ENCODE assay signal across 8 cellular contexts in genomic region chr9:125240649-125240999, GRCh38. TPM values are rescaled to one million over a fixed set of nuclear protein-coding genes. Genes with fewer than 3 reads are reported as not detected.
DNase-seq lines count a peak whose midpoint lies in the region; ATAC-seq lines count a peak whose summit lies in the region.

No MANE protein-coding gene starts in this region.

- H3K9me3 ChIP-seq in BLaER1 (no peaks in the 10 kb centered on the region), KOPT-K1 (ENCODE audit: insufficient read depth, low read length, poor library complexity, severe bottlenecking) (no peaks in the 10 kb centered on the region)

- H3K27ac Mint-ChIP-seq in activated naive CD4-positive, alpha-beta T cell treated with anti-CD3 and anti-CD28 coated beads for 36 hours: peak overlapping the region; percentile 99

- H3K9me3 Mint-ChIP-seq in activated naive CD4-positive, alpha-beta T cell treated with anti-CD3 and anti-CD28 coated beads for 36 hours: no peaks in the 10 kb centered on the region

- no peaks in the 10 kb centered on the region for H3K27me3 ChIP-seq in BLaER1

- intact Hi-C loops in activated naive CD4-positive, alpha-beta T cell treated with anti-CD3 and anti-CD28 coated beads for 36 hours (cut with micrococcal nuclease): loop anchor here (5.0 kb wide), 3 partner anchors 122 to 468 kb away; partner anchors contain the start of gene NR6A1
- intact Hi-C loops in left ventricle myocardium superior (cut with micrococcal nuclease): no loop called here

- H4K20me1 ChIP-seq in BLaER1: peaks cover 54% of the 10 kb centered on the region

- peak overlapping the region; percentile 82 for H3K4me3 ChIP-seq in BLaER1
- peak overlapping the region; percentile 94 for H3K4me3 ChIP-seq in skeletal muscle cell (ENCODE audit: low read depth, low read length)

- ATAC-seq in GM19397 (IDR thresholded peaks at IDR 0.05; ENCODE audit: unreplicated experiment) (peak; percentile 16), left ventricle myocardium superior (peak; percentile 5), GM18907 (IDR thresholded peaks at IDR 0.05; ENCODE audit: unreplicated experiment) (no peak), GM18870 (IDR thresholded peaks at IDR 0.05; ENCODE audit: unreplicated experiment) (no peak)

- peaks cover 43% of the 10 kb centered on the region for H3K36me3 ChIP-seq in BLaER1
- H3K36me3 ChIP-seq in KOPT-K1 (ENCODE audit: insufficient read depth, low read length): peaks cover 53% of the 10 kb centered on the region

- H3K27me3 Mint-ChIP-seq in activated naive CD4-positive, alpha-beta T cell treated with anti-CD3 and anti-CD28 coated beads for 36 hours (ENCODE audit: low read depth): peaks cover 2% of the 10 kb centered on the region

- peak overlapping the region; percentile 73 for H3K4me2 ChIP-seq in BLaER1

- peaks cover 61% of the 10 kb centered on the region for H3K36me3 Mint-ChIP-seq in activated naive CD4-positive, alpha-beta T cell treated with anti-CD3 and anti-CD28 coated beads for 36 hours (ENCODE audit: low read depth)

- peaks cover 50% of the 10 kb centered on the region for H3K4me1 Mint-ChIP-seq in activated naive CD4-positive, alpha-beta T cell treated with anti-CD3 and anti-CD28 coated beads for 36 hours (ENCODE audit: low read depth)

- peaks cover 49% of the 10 kb centered on the region for H3K4me1 ChIP-seq in BLaER1

- DNase-seq in activated naive CD4-positive, alpha-beta T cell treated with anti-CD3 and anti-CD28 coated beads for 36 hours: peak; percentile 56
- DNase-seq in left ventricle myocardium superior (no peak), skeletal muscle cell (ENCODE audit: low read depth) (no peak)

- H3K4me3 Mint-ChIP-seq in activated naive CD4-positive, alpha-beta T cell treated with anti-CD3 and anti-CD28 coated beads for 36 hours: peak overlapping the region; percentile 95

- peak overlapping the region; percentile 97 for H3K9ac ChIP-seq in BLaER1

- CTCF ChIA-PET in activated naive CD4-positive, alpha-beta T cell treated with anti-CD3 and anti-CD28 coated beads for 36 hours (lab: Charles Lee): no interaction called here

- H3K27ac ChIP-seq in BLaER1: peak overlapping the region; percentile 97
- peak overlapping the region; percentile 92 for H3K27ac ChIP-seq in KOPT-K1 (ENCODE audit: low read depth, low read length, poor library complexity, severe bottlenecking)

RNA-seq across cellular contexts. Expression of gene HSPA5, which starts 0.5 kb away (rescaled TPM):
- 100 to 1,000 TPM; 136 to 138 TPM for total RNA-seq in activated naive CD4-positive, alpha-beta T cell treated with anti-CD3 and anti-CD28 coated beads for 36 hours
- total RNA-seq in left ventricle myocardium superior: 183 TPM

RNA-seq across cellular contexts. Expression of gene GAPVD1, which starts 21.0 kb away (rescaled TPM):
- 10 to 100 TPM; 38.1 to 40.0 TPM for total RNA-seq in activated naive CD4-positive, alpha-beta T cell treated with anti-CD3 and anti-CD28 coated beads for 36 hours
- total RNA-seq in left ventricle myocardium superior: 30.5 TPM

RNA-seq across cellular contexts. Expression of gene RABEPK, which starts 40.3 kb away (rescaled TPM):
- total RNA-seq in activated naive CD4-positive, alpha-beta T cell treated with anti-CD3 and anti-CD28 coated beads for 36 hours: 10 to 100 TPM; 18.4 to 19.8 TPM
- 9.0 TPM for total RNA-seq in left ventricle myocardium superior

RNA-seq across cellular contexts. Expression of gene PPP6C, which starts 51.0 kb away (rescaled TPM):
- 10 to 100 TPM; 43.6 to 46.3 TPM for total RNA-seq in activated naive CD4-positive, alpha-beta T cell treated with anti-CD3 and anti-CD28 coated beads for 36 hours
- total RNA-seq in left ventricle myocardium superior: 35.9 TPM

Comparison
In these comparisons a context has a peak if more than half of its experiments do, and no peak if none do; other contexts are left out.
1. ATAC-seq: peak in GM19397 (single experiment) and left ventricle myocardium superior (single experiment); none in GM18907 (single experiment) and GM18870 (single experiment).